Comparison of ENCODE assay signal across 12 cellular contexts in the genomic region with DNA sequence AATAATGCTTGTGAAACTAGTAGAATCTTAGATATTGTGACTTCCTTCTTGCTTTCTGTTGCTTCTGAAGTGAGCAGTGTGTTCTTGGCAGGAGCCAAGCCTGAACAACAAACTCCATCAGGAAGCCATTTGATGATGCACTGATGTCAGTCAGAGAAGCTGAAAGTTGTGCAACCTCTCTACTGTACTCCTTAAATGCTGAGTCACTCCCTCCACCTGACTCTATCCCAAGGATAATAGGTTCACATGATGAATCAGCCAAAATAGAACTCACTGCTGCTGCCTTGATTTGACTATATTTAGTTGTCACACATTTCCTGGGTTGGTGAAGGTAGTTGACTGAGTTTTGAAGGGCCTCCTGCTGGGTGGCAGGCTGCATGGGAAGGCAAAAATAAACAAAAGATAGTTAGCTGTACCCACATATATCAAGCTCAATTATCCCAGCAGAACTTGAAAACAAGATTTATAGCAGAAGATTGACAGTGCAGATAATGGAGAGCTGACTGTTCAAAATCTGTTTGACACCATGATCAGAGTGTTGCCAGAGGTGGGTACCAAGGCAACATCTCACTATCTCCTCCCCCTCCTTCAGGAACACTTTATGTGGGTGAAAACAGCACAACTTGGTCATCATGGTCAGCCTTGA.
DNase-seq lines count a peak whose midpoint lies in the region; ATAC-seq and TF ChIP-seq lines count a peak whose summit lies in the region.
"Had no signal": no experiment of that assay in that cellular context is flagged by ENCODE, and none has a peak within 500 bp of the region (broad histone marks: within the 10 kb centered on the region; RNA-seq: fewer than 3 reads in every experiment).

No MANE protein-coding gene starts in this region.

- TF ChIP-seq EP300 in stomach (IDR thresholded peaks at IDR 0.05), result no peak

- H3K9me3 ChIP-seq in stomach, result no peaks in the 10 kb centered on the region

- peak; percentile 11 for DNase-seq in HEK293T (ENCODE audit: extremely low spot score)
- DNase-seq in SW480 (ENCODE audit: low spot score), result peak; percentile 1
- peak; percentile 84 to 87 for DNase-seq in foreskin fibroblast
- no peak for DNase-seq in activated CD8-positive, alpha-beta memory T cell treated with anti-CD3 and anti-CD28 coated beads for 24 hours
- no peak for DNase-seq in stomach
- no peak for DNase-seq in stimulated activated CD4-positive, alpha-beta T cell treated with anti-CD3 and anti-CD28 coated beads, Interleukin-2, amount 100 ng/mL, for 24 hours
- DNase-seq: activated effector memory CD4-positive, alpha-beta T cell treated with Interleukin-2 at 50 U/mL for 16 hours; effector CD4-positive, alpha-beta T cell; islet precursor cell had no signal

- TF ChIP-seq POLR2A in stomach (IDR thresholded peaks at IDR 0.05), result no peak

- intact Hi-C loops in stomach (cut with DNase I; ENCODE audit: low total_unique reads), result no loop called here

- H3K36me3 ChIP-seq in ACC112 (ENCODE audit: insufficient read depth, low read length) (no peaks in the 10 kb centered on the region), stomach (no peaks in the 10 kb centered on the region)

- H3K27ac ChIP-seq in ACC112 (ENCODE audit: low read depth, low read length) (peak overlapping the region; percentile 78), stomach (no peak overlapping the region)
- H3K27ac ChIP-seq: VCaP had no signal

- H3K79me2 ChIP-seq in ACC112 (ENCODE audit: control insufficient read depth, insufficient read depth, low read length, unreplicated experiment), result no peaks in the 10 kb centered on the region

- H3K4me3 ChIP-seq in ACC112 (ENCODE audit: low read depth, low read length) (no peak overlapping the region), foreskin fibroblast (ENCODE audit: low read depth in 1 of 2, low read length in 2 of 2) (no peak overlapping the region), stomach (no peak overlapping the region)

- H2AFZ ChIP-seq in ACC112 (ENCODE audit: low read length, unreplicated experiment), result peak overlapping the region; percentile 62

- POLR2A ChIA-PET in HEK293T (lab: Yijun Ruan, JAX), result no interaction called here

- CTCF ChIA-PET in HEK293T (lab: Yijun Ruan, JAX), result no interaction called here

- no peak for ATAC-seq in HG02981 (IDR thresholded peaks at IDR 0.05; ENCODE audit: unreplicated experiment)

- TF ChIP-seq CTCF in foreskin fibroblast (IDR thresholded peaks at IDR 0.05; ENCODE audit: low read depth, low read length), result no peak
- no peak for TF ChIP-seq CTCF in stomach (IDR thresholded peaks at IDR 0.05)

- peaks cover 13% of the 10 kb centered on the region for H3K4me1 ChIP-seq in ACC112 (ENCODE audit: control insufficient read depth, insufficient read depth, low read length, unreplicated experiment)
- H3K4me1 ChIP-seq in stomach, result peaks cover 0 to 10% (median 3%) of the 10 kb centered on the region in 4 donors

- H3K27me3 ChIP-seq in ACC112 (ENCODE audit: insufficient read depth, low read length) (no peaks in the 10 kb centered on the region), stomach (no peaks in the 10 kb centered on the region)

TF ChIP-seq in HEK293T, 16 proteins besides CTCF, POLR2A, EP300 and RAD21:
- TF ChIP-seq NFRKB (IDR thresholded peaks at IDR 0.05) (no peak), L3MBTL2 (conservative IDR thresholded peaks at IDR 0.05) (no peak), SP1 (IDR thresholded peaks at IDR 0.05) (no peak)
- TF ChIP-seq, protein P1, sequence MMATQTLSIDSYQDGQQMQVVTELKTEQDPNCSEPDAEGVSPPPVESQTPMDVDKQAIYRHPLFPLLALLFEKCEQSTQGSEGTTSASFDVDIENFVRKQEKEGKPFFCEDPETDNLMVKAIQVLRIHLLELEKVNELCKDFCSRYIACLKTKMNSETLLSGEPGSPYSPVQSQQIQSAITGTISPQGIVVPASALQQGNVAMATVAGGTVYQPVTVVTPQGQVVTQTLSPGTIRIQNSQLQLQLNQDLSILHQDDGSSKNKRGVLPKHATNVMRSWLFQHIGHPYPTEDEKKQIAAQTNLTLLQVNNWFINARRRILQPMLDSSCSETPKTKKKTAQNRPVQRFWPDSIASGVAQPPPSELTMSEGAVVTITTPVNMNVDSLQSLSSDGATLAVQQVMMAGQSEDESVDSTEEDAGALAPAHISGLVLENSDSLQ (IDR thresholded peaks at IDR 0.05), result peak; percentile 65

Comparison
In these comparisons a context has a peak if more than half of its experiments do, and no peak if none do; other contexts are left out.
1. DNase-seq: peak in HEK293T (single experiment), SW480 (single experiment) and foreskin fibroblast (2 of 2); none in activated CD8-positive, alpha-beta memory T cell treated with anti-CD3 and anti-CD28 coated beads for 24 hours (single experiment), stomach (single experiment) and stimulated activated CD4-positive, alpha-beta T cell treated with anti-CD3 and anti-CD28 coated beads, Interleukin-2, amount 100 ng/mL, for 24 hours (0 of 2).